In genomic region chr2:85420743-85421705, GRCh38 we compare ENCODE assay signal across 1 cellular context.
TF ChIP-seq lines count a peak whose summit lies in the region.

No MANE protein-coding gene starts in this region.

TF ChIP-seq in K562, 482 proteins besides CTCF, POLR2A, EP300 and RAD21 (continued from another document and continues in another):
- TF ChIP-seq MAFG (tag; conservative IDR thresholded peaks at IDR 0.05) = peak; percentile 15; the same call in 1 of the 2 replicates
- peak; percentile 82 for TF ChIP-seq DMBX1 (CRISPR knock-in tag; IDR thresholded peaks at IDR 0.05; ENCODE audit: borderline replicate concordance)
- no peak for TF ChIP-seq ATF2 (CRISPR knock-in tag; IDR thresholded peaks at IDR 0.05)
- TF ChIP-seq HCFC1 (IDR thresholded peaks at IDR 0.05; ENCODE audit: low read depth, low read length) = peak; percentile 46; the same call in 1 of the 2 replicates
- TF ChIP-seq ETS2 (tag; IDR thresholded peaks at IDR 0.05; ENCODE audit: borderline replicate concordance, poor library complexity, severe bottlenecking) = no peak
- TF ChIP-seq TEAD1 (CRISPR knock-in tag; IDR thresholded peaks at IDR 0.05) = peak in 1 of 2 experiments; percentile 39; a peak in 1 of 4 replicates
- TF ChIP-seq ZBTB17 (CRISPR knock-in tag; IDR thresholded peaks at IDR 0.05) = peak; percentile 50; the same call in 1 of the 2 replicates
- TF ChIP-seq MTA3 (IDR thresholded peaks at IDR 0.05; ENCODE audit: borderline replicate concordance) = peak; percentile 72; the same call in 1 of the 2 replicates
- TF ChIP-seq ZFP1 (CRISPR knock-in tag; IDR thresholded peaks at IDR 0.05) = 0 out of 2 replicates have a peak, but pooled peaks have one; percentile 48
- TF ChIP-seq NFRKB (IDR thresholded peaks at IDR 0.05; ENCODE audit: low read depth) = peak; percentile 49
- TF ChIP-seq AFF4 (CRISPR knock-in tag; IDR thresholded peaks at IDR 0.05) = 0 out of 2 replicates have a peak, but pooled peaks have one; percentile 34
- TF ChIP-seq PTTG1 (tag; IDR thresholded peaks at IDR 0.05; ENCODE audit: low read depth) = 0 out of 2 replicates have a peak, but pooled peaks have one; percentile 32
- no peak; the same call in 1 of the 2 replicates for TF ChIP-seq ZKSCAN1 (IDR thresholded peaks at IDR 0.05; ENCODE audit: low read depth, low read length)
- TF ChIP-seq IRF2 (CRISPR knock-in tag; IDR thresholded peaks at IDR 0.05) = no peak
- no peak for TF ChIP-seq ZNF512 (tag; IDR thresholded peaks at IDR 0.05)
- TF ChIP-seq DDX20 (tag; IDR thresholded peaks at IDR 0.05; ENCODE audit: low read depth) = 0 out of 2 replicates have a peak, but pooled peaks have one; percentile 27
- no peak for TF ChIP-seq CCNT2 (IDR thresholded peaks at IDR 0.05; ENCODE audit: borderline replicate concordance, extremely low read depth, insufficient read length, low read depth, low read length)
- TF ChIP-seq TCF15 (CRISPR knock-in tag; IDR thresholded peaks at IDR 0.05) = peak; percentile 82; the same call in 1 of the 2 replicates
- peak; percentile 58; the same call in 1 of the 2 replicates for TF ChIP-seq VEZF1 (CRISPR knock-in tag; IDR thresholded peaks at IDR 0.05)
- peak; percentile 57 for TF ChIP-seq TBP (optimal IDR thresholded peaks at IDR 0.05; ENCODE audit: low read depth, low read length)
- 0 out of 2 replicates have a peak, but pooled peaks have one; percentile 37 for TF ChIP-seq CREB3L1 (IDR thresholded peaks at IDR 0.05; ENCODE audit: borderline replicate concordance, low read depth)
- TF ChIP-seq MXI1 (IDR thresholded peaks at IDR 0.05; ENCODE audit: low read depth, low read length) = 0 out of 2 replicates have a peak, but pooled peaks have one; percentile 31
- TF ChIP-seq PRMT5 (CRISPR knock-in tag; IDR thresholded peaks at IDR 0.05) = no peak
- no peak for TF ChIP-seq TSC22D4 (tag; IDR thresholded peaks at IDR 0.05)
- TF ChIP-seq HDAC1 (IDR thresholded peaks at IDR 0.05) = no peak; a peak in 1 of 4 replicates
- TF ChIP-seq HMGXB4 (CRISPR knock-in tag; IDR thresholded peaks at IDR 0.05) = peak; percentile 53; the same call in 1 of the 2 replicates
- TF ChIP-seq ZNF583 (CRISPR knock-in tag; IDR thresholded peaks at IDR 0.05) = peak; percentile 88
- TF ChIP-seq RBM22 (IDR thresholded peaks at IDR 0.05; ENCODE audit: low read depth, low read length, poor library complexity, severe bottlenecking) = no peak
- peak; percentile 99 for TF ChIP-seq ARID2 (IDR thresholded peaks at IDR 0.05)
- TF ChIP-seq RERE (CRISPR knock-in tag; IDR thresholded peaks at IDR 0.05; ENCODE audit: borderline replicate concordance) = 0 out of 2 replicates have a peak, but pooled peaks have one; percentile 27
- no peak for TF ChIP-seq ATF1 (CRISPR knock-in tag; IDR thresholded peaks at IDR 0.05)
- TF ChIP-seq ATF1 (tag; IDR thresholded peaks at IDR 0.05) = peak; percentile 57
- 0 out of 2 replicates have a peak, but pooled peaks have one; percentile 16 for TF ChIP-seq FOXO4 (CRISPR knock-in tag; IDR thresholded peaks at IDR 0.05)
- no peak; the same call in 1 of the 2 replicates for TF ChIP-seq ZNF239 (CRISPR knock-in tag; IDR thresholded peaks at IDR 0.05)
- 0 out of 2 replicates have a peak, but pooled peaks have one; percentile 31 for TF ChIP-seq E2F1 (CRISPR knock-in tag; IDR thresholded peaks at IDR 0.05)
